In genomic region chr6:46419576-46420002, GRCh38 we compare ENCODE assay signal across 8 cellular contexts.
DNase-seq lines count a peak whose midpoint lies in the region; ATAC-seq and TF ChIP-seq lines count a peak whose summit lies in the region.

No MANE protein-coding gene starts in this region.

- CTCF ChIA-PET in activated CD4-positive, alpha-beta T cell treated with anti-CD3 and anti-CD28 coated beads, Interleukin-2, amount 10 ng/mL, durations not matched to agents 7 days and 5 days (lab: Charles Lee): no interaction called here

- H3K4me3 Mint-ChIP-seq in activated CD4-positive, alpha-beta T cell treated with anti-CD3 and anti-CD28 coated beads, Interleukin-2, amount 10 ng/mL, durations not matched to agents 7 days and 5 days: no peak overlapping the region

- no peaks in the 10 kb centered on the region for H3K36me3 Mint-ChIP-seq in activated CD4-positive, alpha-beta T cell treated with anti-CD3 and anti-CD28 coated beads, Interleukin-2, amount 10 ng/mL, durations not matched to agents 7 days and 5 days (ENCODE audit: low read depth)

- peaks cover 34% of the 10 kb centered on the region for H3K27me3 Mint-ChIP-seq in activated CD4-positive, alpha-beta T cell treated with anti-CD3 and anti-CD28 coated beads, Interleukin-2, amount 10 ng/mL, durations not matched to agents 7 days and 5 days

- no peak for ATAC-seq in GM18873 (IDR thresholded peaks at IDR 0.05; ENCODE audit: low FRiP score, unreplicated experiment)

- DNase-seq in activated CD4-positive, alpha-beta T cell treated with anti-CD3 and anti-CD28 coated beads, Interleukin-2, amount 10 ng/mL, durations not matched to agents 7 days and 5 days: peak; percentile 22
- DNase-seq in activated CD4-positive, alpha-beta T cell treated with anti-CD3 and anti-CD28 coated beads for 4 hours: no peak
- DNase-seq in RPMI7951 (ENCODE audit: low read depth) (peak; percentile 58), dermis blood vessel endothelial cell (peak; percentile 81), lung microvascular endothelial cell (ENCODE audit: low read depth in 2 of 2) (peak; percentile 72 to 75), activated gamma-delta T cell treated with Interleukin-2 at 50 U/mL for 16 hours (no peak)

- H3K27ac Mint-ChIP-seq in activated CD4-positive, alpha-beta T cell treated with anti-CD3 and anti-CD28 coated beads, Interleukin-2, amount 10 ng/mL, durations not matched to agents 7 days and 5 days: no peak overlapping the region

- peak; percentile 67 for TF ChIP-seq CTCF in LNCAP (IDR thresholded peaks at IDR 0.05)

- no peaks in the 10 kb centered on the region for H3K4me1 Mint-ChIP-seq in activated CD4-positive, alpha-beta T cell treated with anti-CD3 and anti-CD28 coated beads, Interleukin-2, amount 10 ng/mL, durations not matched to agents 7 days and 5 days

- POLR2A ChIA-PET in activated CD4-positive, alpha-beta T cell treated with anti-CD3 and anti-CD28 coated beads, Interleukin-2, amount 10 ng/mL, durations not matched to agents 7 days and 5 days (lab: Charles Lee): no interaction called here

- H3K9me3 Mint-ChIP-seq in activated CD4-positive, alpha-beta T cell treated with anti-CD3 and anti-CD28 coated beads, Interleukin-2, amount 10 ng/mL, durations not matched to agents 7 days and 5 days: no peaks in the 10 kb centered on the region

Comparison
In these comparisons a context has a peak if more than half of its experiments do, and no peak if none do; other contexts are left out.
1. DNase-seq: peak in activated CD4-positive, alpha-beta T cell treated with anti-CD3 and anti-CD28 coated beads, Interleukin-2, amount 10 ng/mL, durations not matched to agents 7 days and 5 days (single experiment), RPMI7951 (single experiment), dermis blood vessel endothelial cell (single experiment) and lung microvascular endothelial cell (2 of 2); none in activated CD4-positive, alpha-beta T cell treated with anti-CD3 and anti-CD28 coated beads for 4 hours (0 of 2) and activated gamma-delta T cell treated with Interleukin-2 at 50 U/mL for 16 hours (single experiment).